In the genomic region with DNA sequence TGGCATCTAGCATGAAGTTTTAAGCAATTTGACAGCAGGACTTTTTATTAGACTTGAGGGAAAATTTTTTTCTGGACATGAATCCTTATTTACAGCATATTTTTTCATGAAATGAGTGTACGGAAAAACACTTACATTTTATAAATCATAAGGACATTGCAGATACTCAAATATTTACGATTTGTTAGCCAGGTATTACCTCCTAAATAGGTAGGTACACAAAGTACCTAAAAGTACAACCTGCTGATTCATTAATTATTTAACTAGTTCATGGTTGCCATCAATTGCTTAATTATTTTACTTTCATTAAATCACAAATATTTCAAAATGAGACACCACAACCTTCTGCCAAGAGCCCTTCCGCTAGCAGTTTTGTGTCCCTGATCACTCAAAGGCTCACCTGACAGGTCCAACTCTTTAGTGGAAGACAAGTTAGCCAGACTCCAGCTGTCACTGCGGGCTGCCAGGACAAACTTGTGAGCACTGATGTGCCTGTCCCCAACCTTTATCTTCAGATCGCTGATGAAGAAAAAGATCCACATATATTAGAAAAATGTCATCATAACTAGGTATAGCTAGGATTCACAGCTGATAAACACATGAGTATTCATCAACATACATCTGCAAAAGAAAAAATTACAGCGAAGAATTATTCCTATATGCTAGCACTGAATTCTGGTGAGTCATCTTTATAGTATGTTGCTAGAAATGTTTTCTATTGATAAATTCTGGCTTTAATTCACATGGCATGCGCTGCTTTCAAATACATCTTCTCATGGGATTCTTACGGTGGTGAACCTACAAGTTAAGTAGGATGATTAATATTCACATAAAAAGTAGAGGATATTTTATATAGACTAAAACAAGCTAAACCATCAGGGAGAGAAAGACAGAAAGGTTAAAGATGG, we compare ENCODE assay signal across 1 cellular context.
TF ChIP-seq lines count a peak whose summit lies in the region.

No MANE protein-coding gene starts in this region.

TF ChIP-seq in WTC11, 78 proteins besides CTCF, POLR2A, EP300 and RAD21 (continued from another document):
- TF ChIP-seq, protein P1, sequence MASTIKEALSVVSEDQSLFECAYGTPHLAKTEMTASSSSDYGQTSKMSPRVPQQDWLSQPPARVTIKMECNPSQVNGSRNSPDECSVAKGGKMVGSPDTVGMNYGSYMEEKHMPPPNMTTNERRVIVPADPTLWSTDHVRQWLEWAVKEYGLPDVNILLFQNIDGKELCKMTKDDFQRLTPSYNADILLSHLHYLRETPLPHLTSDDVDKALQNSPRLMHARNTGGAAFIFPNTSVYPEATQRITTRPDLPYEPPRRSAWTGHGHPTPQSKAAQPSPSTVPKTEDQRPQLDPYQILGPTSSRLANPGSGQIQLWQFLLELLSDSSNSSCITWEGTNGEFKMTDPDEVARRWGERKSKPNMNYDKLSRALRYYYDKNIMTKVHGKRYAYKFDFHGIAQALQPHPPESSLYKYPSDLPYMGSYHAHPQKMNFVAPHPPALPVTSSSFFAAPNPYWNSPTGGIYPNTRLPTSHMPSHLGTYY (CRISPR knock-in tag; IDR thresholded peaks at IDR 0.05): no peak
- no peak for TF ChIP-seq CBFB (CRISPR knock-in tag; IDR thresholded peaks at IDR 0.05; ENCODE audit: low read depth)
- TF ChIP-seq, protein P2, sequence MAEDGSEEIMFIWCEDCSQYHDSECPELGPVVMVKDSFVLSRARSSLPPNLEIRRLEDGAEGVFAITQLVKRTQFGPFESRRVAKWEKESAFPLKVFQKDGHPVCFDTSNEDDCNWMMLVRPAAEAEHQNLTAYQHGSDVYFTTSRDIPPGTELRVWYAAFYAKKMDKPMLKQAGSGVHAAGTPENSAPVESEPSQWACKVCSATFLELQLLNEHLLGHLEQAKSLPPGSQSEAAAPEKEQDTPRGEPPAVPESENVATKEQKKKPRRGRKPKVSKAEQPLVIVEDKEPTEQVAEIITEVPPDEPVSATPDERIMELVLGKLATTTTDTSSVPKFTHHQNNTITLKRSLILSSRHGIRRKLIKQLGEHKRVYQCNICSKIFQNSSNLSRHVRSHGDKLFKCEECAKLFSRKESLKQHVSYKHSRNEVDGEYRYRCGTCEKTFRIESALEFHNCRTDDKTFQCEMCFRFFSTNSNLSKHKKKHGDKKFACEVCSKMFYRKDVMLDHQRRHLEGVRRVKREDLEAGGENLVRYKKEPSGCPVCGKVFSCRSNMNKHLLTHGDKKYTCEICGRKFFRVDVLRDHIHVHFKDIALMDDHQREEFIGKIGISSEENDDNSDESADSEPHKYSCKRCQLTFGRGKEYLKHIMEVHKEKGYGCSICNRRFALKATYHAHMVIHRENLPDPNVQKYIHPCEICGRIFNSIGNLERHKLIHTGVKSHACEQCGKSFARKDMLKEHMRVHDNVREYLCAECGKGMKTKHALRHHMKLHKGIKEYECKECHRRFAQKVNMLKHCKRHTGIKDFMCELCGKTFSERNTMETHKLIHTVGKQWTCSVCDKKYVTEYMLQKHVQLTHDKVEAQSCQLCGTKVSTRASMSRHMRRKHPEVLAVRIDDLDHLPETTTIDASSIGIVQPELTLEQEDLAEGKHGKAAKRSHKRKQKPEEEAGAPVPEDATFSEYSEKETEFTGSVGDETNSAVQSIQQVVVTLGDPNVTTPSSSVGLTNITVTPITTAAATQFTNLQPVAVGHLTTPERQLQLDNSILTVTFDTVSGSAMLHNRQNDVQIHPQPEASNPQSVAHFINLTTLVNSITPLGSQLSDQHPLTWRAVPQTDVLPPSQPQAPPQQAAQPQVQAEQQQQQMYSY (CRISPR knock-in tag; IDR thresholded peaks at IDR 0.05): no peak
